Comparison of ENCODE assay signal across 25 cellular contexts in genomic region chr7:65892169-65892568, GRCh38.
"Had no signal": no experiment of that assay in that cellular context is flagged by ENCODE, and none has a peak within 500 bp of the region (broad histone marks: within the 10 kb centered on the region; RNA-seq: fewer than 3 reads in every experiment).

No MANE protein-coding gene starts in this region.

- H3K4me1 Mint-ChIP-seq: activated CD8-positive, alpha-beta memory T cell treated with anti-CD3 and anti-CD28 coated beads, Interleukin-2, amount 10 ng/mL, durations not matched to agents 7 days and 5 days; activated naive CD8-positive, alpha-beta T cell treated with anti-CD3 and anti-CD28 coated beads, Interleukin-2, amount 50 U/mL, for 24 hours had no signal

- H3K27me3 Mint-ChIP-seq: activated CD8-positive, alpha-beta memory T cell treated with anti-CD3 and anti-CD28 coated beads, Interleukin-2, amount 10 ng/mL, durations not matched to agents 7 days and 5 days; activated naive CD8-positive, alpha-beta T cell treated with anti-CD3 and anti-CD28 coated beads, Interleukin-2, amount 50 U/mL, for 24 hours; activated T-cell treated with anti-CD3 and anti-CD28 coated beads, Interleukin-2, amount 50 U/mL, for 24 hours had no signal

- H3K9me3 Mint-ChIP-seq: activated naive CD4-positive, alpha-beta T cell treated with anti-CD3 and anti-CD28 coated beads, Interleukin-2, amount 50 U/mL, for 72 hours; activated naive CD8-positive, alpha-beta T cell treated with anti-CD3 and anti-CD28 coated beads, Interleukin-2, amount 50 U/mL, for 24 hours; activated T-cell treated with anti-CD3 and anti-CD28 coated beads, Interleukin-2, amount 50 U/mL, for 24 hours had no signal

- H3K4me3 ChIP-seq: ascending aorta, body of pancreas, Peyer's patch, SJSA1 had no signal

- H3K4me1 ChIP-seq: ascending aorta, Peyer's patch, SJSA1 had no signal

- ATAC-seq: activated CD8-positive, alpha-beta memory T cell treated with anti-CD3 and anti-CD28 coated beads, Interleukin-2, amount 10 ng/mL, durations not matched to agents 7 days and 5 days; activated naive CD4-positive, alpha-beta T cell treated with anti-CD3 and anti-CD28 coated beads, Interleukin-2, amount 50 U/mL, for 72 hours; activated naive CD8-positive, alpha-beta T cell treated with anti-CD3 and anti-CD28 coated beads, Interleukin-2, amount 50 U/mL, for 24 hours; body of pancreas; SK-N-SH treated with all-trans-retinoic acid at 6 μM for 48 hours had no signal

- DNase-seq: activated CD4-positive, alpha-beta T cell treated with anti-CD3 and anti-CD28 coated beads for 48 hours; activated CD4-positive, alpha-beta T cell treated with anti-CD3 and anti-CD28 coated beads, Interleukin-2, amount 50 U/mL, for 4 hours; activated CD4-positive, CD25-positive, alpha-beta regulatory T cell treated with anti-CD3 and anti-CD28 coated beads, Interleukin-2, amount 50 U/mL, for 72 hours; activated CD8-positive, alpha-beta memory T cell treated with anti-CD3 and anti-CD28 coated beads, Interleukin-2, amount 10 ng/mL, durations not matched to agents 7 days and 5 days; activated effector memory CD4-positive, alpha-beta T cell treated with anti-CD3 and anti-CD28 coated beads, Interleukin-2, amount 50 U/mL, for 16 hours; activated naive CD4-positive, alpha-beta T cell treated with Interleukin-2 at 50 U/mL for 16 hours; activated naive CD8-positive, alpha-beta T cell treated with anti-CD3 and anti-CD28 coated beads, Interleukin-2, amount 50 U/mL, for 24 hours; activated T-cell treated with anti-CD3 and anti-CD28 coated beads, Interleukin-2, amount 50 U/mL, for 24 hours; amniotic stem cell; body of pancreas; central memory CD4-positive, alpha-beta T cell; MM.1S; NCI-H1105; NCI-H1436; NCI-H187; NCI-H2081; NCI-H510A treated with DMSO at 0.1 percent for 48 hours; Peyer's patch; SHP77; SW 1271 had no signal

- H3K27ac ChIP-seq: ascending aorta, body of pancreas, Peyer's patch, RWPE1, SJSA1 had no signal

- H3K4me3 Mint-ChIP-seq: activated CD8-positive, alpha-beta memory T cell treated with anti-CD3 and anti-CD28 coated beads, Interleukin-2, amount 10 ng/mL, durations not matched to agents 7 days and 5 days; activated naive CD8-positive, alpha-beta T cell treated with anti-CD3 and anti-CD28 coated beads, Interleukin-2, amount 50 U/mL, for 24 hours; activated T-cell treated with anti-CD3 and anti-CD28 coated beads, Interleukin-2, amount 50 U/mL, for 24 hours had no signal

- H3K27me3 ChIP-seq: ascending aorta, body of pancreas, Peyer's patch, SJSA1 had no signal

- H3K27ac Mint-ChIP-seq: activated CD8-positive, alpha-beta memory T cell treated with anti-CD3 and anti-CD28 coated beads, Interleukin-2, amount 10 ng/mL, durations not matched to agents 7 days and 5 days; activated naive CD4-positive, alpha-beta T cell treated with anti-CD3 and anti-CD28 coated beads, Interleukin-2, amount 50 U/mL, for 72 hours; activated naive CD8-positive, alpha-beta T cell treated with anti-CD3 and anti-CD28 coated beads, Interleukin-2, amount 50 U/mL, for 24 hours; activated T-cell treated with anti-CD3 and anti-CD28 coated beads, Interleukin-2, amount 50 U/mL, for 24 hours had no signal

- H3K9me3 ChIP-seq: ascending aorta, body of pancreas, Peyer's patch, SJSA1 had no signal
